Comparison of ENCODE assay signal across 25 cellular contexts in genomic region chr15:64127521-64128275, GRCh38.
"Had no signal": no experiment of that assay in that cellular context is flagged by ENCODE, and none has a peak within 500 bp of the region (broad histone marks: within the 10 kb centered on the region; RNA-seq: fewer than 3 reads in every experiment).

No MANE protein-coding gene starts in this region.

- H3K4me1 ChIP-seq: right lobe of liver, SJSA1, suprapubic skin, transverse colon had no signal

- ATAC-seq: activated T-cell treated with anti-CD3 and anti-CD28 coated beads, Interleukin-2, amount 50 U/mL, for 4 hours; effector memory CD8-positive, alpha-beta T cell; esophagus mucosa; naive thymus-derived CD8-positive, alpha-beta T cell; right lobe of liver; stimulated activated effector memory CD8-positive, alpha-beta T cell treated with anti-CD3 and anti-CD28 coated beads, Interleukin-12 subunit alpha, Interleukin-12 subunit beta, amount 100 ng/mL, for 72 hours; stimulated activated naive CD8-positive, alpha-beta T cell treated with anti-CD3 and anti-CD28 coated beads, Interleukin-15, amount 100 ng/mL, for 72 hours; WTC11 had no signal

- DNase-seq: activated CD4-positive, alpha-beta T cell treated with anti-CD3 and anti-CD28 coated beads, Interleukin-2, amount 50 U/mL, for 48 hours; activated CD8-positive, alpha-beta memory T cell treated with anti-CD3 and anti-CD28 coated beads, Interleukin-2, amount 50 U/mL, for 48 hours; activated effector memory CD4-positive, alpha-beta T cell treated with Interleukin-2 at 50 U/mL for 16 hours; activated naive CD4-positive, alpha-beta T cell treated with anti-CD3 and anti-CD28 coated beads for 36 hours; activated naive CD8-positive, alpha-beta T cell treated with anti-CD3 and anti-CD28 coated beads, Interleukin-2, amount 10 ng/mL, durations not matched to agents 7 days and 5 days; activated T-cell treated with anti-CD3 and anti-CD28 coated beads, Interleukin-2, amount 50 U/mL, for 4 hours; amygdala; effector memory CD8-positive, alpha-beta T cell; hypothalamus; mammary epithelial cell; naive thymus-derived CD8-positive, alpha-beta T cell; ovary; right lobe of liver; small intestine; stimulated activated CD4-positive, alpha-beta T cell treated with anti-CD3 and anti-CD28 coated beads, Interleukin-2, amount 100 ng/mL, for 24 hours; stimulated activated naive CD8-positive, alpha-beta T cell treated with anti-CD3 and anti-CD28 coated beads, Interleukin-15, amount 100 ng/mL, for 72 hours; T1000; transverse colon had no signal

- H3K4me3 ChIP-seq: ovary, right lobe of liver, SJSA1, suprapubic skin, transverse colon had no signal

- H3K27ac ChIP-seq: ovary, right lobe of liver, SJSA1, suprapubic skin, transverse colon had no signal

- H3K9me3 ChIP-seq: ovary, right lobe of liver, SJSA1, suprapubic skin, transverse colon had no signal

- FAIRE-seq: endothelial cell of umbilical vein, frontal cortex, small intestine had no signal

- H3K27me3 ChIP-seq: ovary, right lobe of liver, SJSA1, suprapubic skin, transverse colon had no signal

- H3K36me3 ChIP-seq: ovary had no signal
